In genomic region chr15:40104865-40105516, GRCh38 we compare ENCODE assay signal across 8 cellular contexts. TPM values are rescaled to one million over a fixed set of nuclear protein-coding genes. Genes with fewer than 3 reads are reported as not detected.
DNase-seq lines count a peak whose midpoint lies in the region; ATAC-seq, FAIRE-seq and TF ChIP-seq lines count a peak whose summit lies in the region.

No MANE protein-coding gene starts in this region.

- H3K9me3 Mint-ChIP-seq in activated T-helper 1 cell treated with anti-CD3 and anti-CD28 coated beads, Interleukin-12 subunit alpha, Interleukin-12 subunit beta, Interleukin-2, Interleukin-4 antibody, amounts not matched to agents 30 ng/mL and 10 ng/mL and 1 ng/mL, durations not matched to agents 14 hours and 24 hours and 36 hours = no peaks in the 10 kb centered on the region
- H3K9me3 Mint-ChIP-seq in natural killer cell = no peaks in the 10 kb centered on the region
- H3K9me3 Mint-ChIP-seq in stimulated activated naive B cell treated with anti-CD40 and anti-IgM and Interleukin-4, amounts not matched to agents 10 μg/mL and 1 μg/mL and 100 μg/mL, for 72 hours = no peaks in the 10 kb centered on the region

- TF ChIP-seq RAD21 in A549 (conservative IDR thresholded peaks at IDR 0.05 in 1 of 2, IDR thresholded peaks at IDR 0.05 in 1 of 2) = peak; percentile 41 to 52

- peak overlapping the region; percentile 56 for H3K4me3 Mint-ChIP-seq in activated T-helper 1 cell treated with anti-CD3 and anti-CD28 coated beads, Interleukin-12 subunit alpha, Interleukin-12 subunit beta, Interleukin-2, Interleukin-4 antibody, amounts not matched to agents 30 ng/mL and 10 ng/mL and 1 ng/mL, durations not matched to agents 14 hours and 24 hours and 36 hours
- H3K4me3 Mint-ChIP-seq in natural killer cell = peak overlapping the region; percentile 63
- H3K4me3 Mint-ChIP-seq in stimulated activated naive B cell treated with anti-CD40 and anti-IgM and Interleukin-4, amounts not matched to agents 10 μg/mL and 1 μg/mL and 100 μg/mL, for 72 hours = peak overlapping the region; percentile 80 to 96

- no peak for TF ChIP-seq EP300 in A549 (IDR thresholded peaks at IDR 0.05)

- DNase-seq in A549 (ENCODE audit: low read depth in 1 of 2, low spot score in 1 of 2) = peak; percentile 69 to 78
- DNase-seq in LHCN-M2 (ENCODE audit: low read depth) = peak; percentile 85
- peak; percentile 53 for DNase-seq in RCC 7860 (ENCODE audit: low spot score)
- DNase-seq in activated T-helper 1 cell treated with anti-CD3 and anti-CD28 coated beads, Interleukin-12 subunit alpha, Interleukin-12 subunit beta, Interleukin-2, Interleukin-4 antibody, amounts not matched to agents 30 ng/mL and 10 ng/mL and 1 ng/mL, durations not matched to agents 14 hours and 24 hours and 36 hours (ENCODE audit: low spot score) = peak; percentile 64
- peak; percentile 78 for DNase-seq in fibroblast of mammary gland (ENCODE audit: low read depth)
- DNase-seq in natural killer cell = peak; percentile 71
- DNase-seq in stimulated activated naive B cell treated with anti-CD40 and anti-IgM and Interleukin-4, amounts not matched to agents 10 μg/mL and 1 μg/mL and 100 μg/mL, for 72 hours = peak; percentile 81

- H3K9me3 ChIP-seq in A549 = no peaks in the 10 kb centered on the region

- CTCF ChIA-PET in A549 (lab: Yijun Ruan, JAX) = interaction anchor here (0.6 to 14.6 kb wide), 42 partner anchors 8 to 185 kb away, joined by 3 to 174 read pairs (median 6); partner anchors contain the start of genes BUB1B and SRP14

- peaks cover 78% of the 10 kb centered on the region for H3K4me1 Mint-ChIP-seq in activated T-helper 1 cell treated with anti-CD3 and anti-CD28 coated beads, Interleukin-12 subunit alpha, Interleukin-12 subunit beta, Interleukin-2, Interleukin-4 antibody, amounts not matched to agents 30 ng/mL and 10 ng/mL and 1 ng/mL, durations not matched to agents 14 hours and 24 hours and 36 hours (ENCODE audit: low read depth)
- H3K4me1 Mint-ChIP-seq in natural killer cell = peaks cover 33 to 42% of the 10 kb centered on the region in 2 donors
- H3K4me1 Mint-ChIP-seq in stimulated activated naive B cell treated with anti-CD40 and anti-IgM and Interleukin-4, amounts not matched to agents 10 μg/mL and 1 μg/mL and 100 μg/mL, for 72 hours = peaks cover 72 to 84% of the 10 kb centered on the region in 2 donors

- peaks cover 50% of the 10 kb centered on the region for H3K4me1 ChIP-seq in A549

- H3K27ac Mint-ChIP-seq in activated T-helper 1 cell treated with anti-CD3 and anti-CD28 coated beads, Interleukin-12 subunit alpha, Interleukin-12 subunit beta, Interleukin-2, Interleukin-4 antibody, amounts not matched to agents 30 ng/mL and 10 ng/mL and 1 ng/mL, durations not matched to agents 14 hours and 24 hours and 36 hours = peak overlapping the region; percentile 87
- H3K27ac Mint-ChIP-seq in natural killer cell = peak overlapping the region; percentile 34 to 77
- peak overlapping the region; percentile 93 for H3K27ac Mint-ChIP-seq in stimulated activated naive B cell treated with anti-CD40 and anti-IgM and Interleukin-4, amounts not matched to agents 10 μg/mL and 1 μg/mL and 100 μg/mL, for 72 hours

- WGBS in A549 (ENCODE audit: missing lambda C conversion rate) = 7% methylated on average over 16 of the region's 16 CpGs

- H3K27ac ChIP-seq in A549 = peak overlapping the region; percentile 47 to 63

- ATAC-seq in A549 (peak; percentile 62 to 82), GM18867 (IDR thresholded peaks at IDR 0.05; ENCODE audit: unreplicated experiment) (peak; percentile 20), natural killer cell (peak; percentile 48 to 66 (median 48))
- peak; percentile 33 to 36 for ATAC-seq in stimulated activated naive B cell treated with anti-CD40 and anti-IgM and Interleukin-4, amounts not matched to agents 10 μg/mL and 1 μg/mL and 100 μg/mL, for 72 hours (replicated peaks)

- TF ChIP-seq CTCF in A549 (IDR thresholded peaks at IDR 0.05) (peak; percentile 70), fibroblast of mammary gland (conservative IDR thresholded peaks at IDR 0.05; ENCODE audit: control insufficient read depth, insufficient read depth, low read depth, low read length) (peak; percentile 85), natural killer cell (IDR thresholded peaks at IDR 0.05) (peak; percentile 96)

- peak overlapping the region; percentile 76 for H3K4me2 ChIP-seq in A549

- intact Hi-C loops in activated T-helper 1 cell treated with anti-CD3 and anti-CD28 coated beads, Interleukin-12 subunit alpha, Interleukin-12 subunit beta, Interleukin-2, Interleukin-4 antibody, amounts not matched to agents 30 ng/mL and 10 ng/mL and 1 ng/mL, durations not matched to agents 14 hours and 24 hours and 36 hours (cut with micrococcal nuclease) = loop anchor here (1.0 to 10.0 kb wide), 6 partner anchors 60 to 1420 kb away; partner anchors contain the start of genes BAHD1, EIF2AK4 and INAFM2
- intact Hi-C loops in natural killer cell (cut with micrococcal nuclease) = loop anchor here (5.0 kb wide), 1 partner anchor 58 kb away; no protein-coding TSS in a partner anchor

- H3K4me3 ChIP-seq in A549 (no peak overlapping the region), fibroblast of mammary gland (ENCODE audit: control insufficient read depth, low read depth, low read length) (no peak overlapping the region)

- TF ChIP-seq POLR2A in A549 (IDR thresholded peaks at IDR 0.05; ENCODE audit: low read length) = no peak

- peaks cover 2% of the 10 kb centered on the region for H3K27me3 Mint-ChIP-seq in activated T-helper 1 cell treated with anti-CD3 and anti-CD28 coated beads, Interleukin-12 subunit alpha, Interleukin-12 subunit beta, Interleukin-2, Interleukin-4 antibody, amounts not matched to agents 30 ng/mL and 10 ng/mL and 1 ng/mL, durations not matched to agents 14 hours and 24 hours and 36 hours (ENCODE audit: insufficient read depth)
- H3K27me3 Mint-ChIP-seq in natural killer cell (ENCODE audit: low read depth in 2 of 2) = peaks cover 0 to 5% of the 10 kb centered on the region in 2 donors
- H3K27me3 Mint-ChIP-seq in stimulated activated naive B cell treated with anti-CD40 and anti-IgM and Interleukin-4, amounts not matched to agents 10 μg/mL and 1 μg/mL and 100 μg/mL, for 72 hours = no peaks in the 10 kb centered on the region

- peaks cover 18% of the 10 kb centered on the region for H3K36me3 Mint-ChIP-seq in activated T-helper 1 cell treated with anti-CD3 and anti-CD28 coated beads, Interleukin-12 subunit alpha, Interleukin-12 subunit beta, Interleukin-2, Interleukin-4 antibody, amounts not matched to agents 30 ng/mL and 10 ng/mL and 1 ng/mL, durations not matched to agents 14 hours and 24 hours and 36 hours (ENCODE audit: low read depth)
- no peaks in the 10 kb centered on the region for H3K36me3 Mint-ChIP-seq in natural killer cell
- H3K36me3 Mint-ChIP-seq in stimulated activated naive B cell treated with anti-CD40 and anti-IgM and Interleukin-4, amounts not matched to agents 10 μg/mL and 1 μg/mL and 100 μg/mL, for 72 hours = peaks cover 51% of the 10 kb centered on the region in 2 donors

- POLR2A ChIA-PET in A549 (lab: Yijun Ruan, JAX) = no interaction called here

- FAIRE-seq in A549 (lab: Jason Lieb, UNC) (no peak), RCC 7860 (lab: Jason Lieb, UNC) (no peak)

TF ChIP-seq in A549, 52 proteins besides CTCF, POLR2A, EP300 and RAD21 (continues in another document):
- TF ChIP-seq E2F6 (IDR thresholded peaks at IDR 0.05; ENCODE audit: borderline replicate concordance, low read depth) (peak; percentile 80; the same call in 1 of the 2 replicates), HOXB13 (CRISPR knock-in tag; IDR thresholded peaks at IDR 0.05; ENCODE audit: low read depth) (no peak), HDAC2 (IDR thresholded peaks at IDR 0.05) (no peak), CBX8 (IDR thresholded peaks at IDR 0.05) (no peak), NR3C1 (IDR thresholded peaks at IDR 0.05) (no peak), USF2 (IDR thresholded peaks at IDR 0.05) (no peak), SMC3 (IDR thresholded peaks at IDR 0.05) (peak; percentile 51; the same call in 2 of the 3 replicates), CEBPB (IDR thresholded peaks at IDR 0.05) (no peak)

RNA-seq across cellular contexts. Expression of gene BMF, which starts 3.7 kb away (rescaled TPM):
- polyA plus RNA-seq in A549 (2011; rRNA removed) (1.4 and 2.1 TPM in 2 replicates), A549 (2017; fragmentation: RNase III; extraction: RNeasy Plus Mini Kit Qiagen cat#74134 plus additional on column Dnase treatment) (0.39 to 1.6 TPM (median 1.3 TPM) in 3 replicates)
- polyA plus RNA-seq in A549 (2012; cell fraction: cytosol; rRNA removed) = 0.49 and 0.76 TPM in 2 replicates
- 2.0 and 2.5 TPM in 2 replicates for polyA plus RNA-seq in A549 (2012; cell fraction: nucleus; rRNA removed)
- 2.9 and 3.1 TPM in 2 replicates for polyA minus RNA-seq in A549 (2011; rRNA and poly(A)+ RNA removed)
- total RNA-seq in LHCN-M2 (2014; rRNA removed) (3.3 and 8.7 TPM in 2 replicates), natural killer cell (10 to 100 TPM in 1 of 3 donors, 1 to 10 TPM in 2; 7.6 to 10.5 (median 9.8) TPM)
- 4.0 TPM for polyA plus RNA-seq in LHCN-M2 (2012)
- 10.1 and 16.5 TPM in 2 replicates for total RNA-seq in activated T-helper 1 cell treated with anti-CD3 and anti-CD28 coated beads, Interleukin-12 subunit alpha, Interleukin-12 subunit beta, Interleukin-2, Interleukin-4 antibody, amounts not matched to agents 30 ng/mL and 10 ng/mL and 1 ng/mL, durations not matched to agents 14 hours and 24 hours and 36 hours

RNA-seq across cellular contexts. Expression of gene BUB1B, which starts 55.9 kb away (rescaled TPM):
- polyA plus RNA-seq in A549 (2011; rRNA removed) = 37.5 and 42.2 TPM in 2 replicates
- 13.8 and 13.9 TPM in 2 replicates for polyA plus RNA-seq in A549 (2012; cell fraction: cytosol; rRNA removed)
- 26.0 and 45.2 TPM in 2 replicates for polyA plus RNA-seq in A549 (2012; cell fraction: nucleus; rRNA removed)
- 35.0 to 50.2 TPM (median 42.6 TPM) in 3 replicates for polyA plus RNA-seq in A549 (2017; fragmentation: RNase III; extraction: RNeasy Plus Mini Kit Qiagen cat#74134 plus additional on column Dnase treatment)
- 12.2 and 13.2 TPM in 2 replicates for polyA minus RNA-seq in A549 (2011; rRNA and poly(A)+ RNA removed)
- 63.2 and 72.7 TPM in 2 replicates for total RNA-seq in LHCN-M2 (2014; rRNA removed)
- polyA plus RNA-seq in LHCN-M2 (2012) = 16.0 TPM
- total RNA-seq in activated T-helper 1 cell treated with anti-CD3 and anti-CD28 coated beads, Interleukin-12 subunit alpha, Interleukin-12 subunit beta, Interleukin-2, Interleukin-4 antibody, amounts not matched to agents 30 ng/mL and 10 ng/mL and 1 ng/mL, durations not matched to agents 14 hours and 24 hours and 36 hours = 71.0 and 76.1 TPM in 2 replicates
- 1 to 10 TPM in 2 of 3 donors, under 1 TPM in 1; 0.75 to 2.4 (median 1.9) TPM for total RNA-seq in natural killer cell

Comparison
In these comparisons a context has a peak if more than half of its experiments do, and no peak if none do; other contexts are left out.
1. ATAC-seq: peak in every context shown above with its lines; median percentile 72 in A549; 48 in natural killer cell; 34 in stimulated activated naive B cell treated with anti-CD40 and anti-IgM and Interleukin-4, amounts not matched to agents 10 μg/mL and 1 μg/mL and 100 μg/mL, for 72 hours; 20 in GM18867.
2. RNA of gene BUB1B, which starts 55.9 kb away (total RNA-seq): 71.0 to 76.1 TPM in activated T-helper 1 cell treated with anti-CD3 and anti-CD28 coated beads, Interleukin-12 subunit alpha, Interleukin-12 subunit beta, Interleukin-2, Interleukin-4 antibody, amounts not matched to agents 30 ng/mL and 10 ng/mL and 1 ng/mL, durations not matched to agents 14 hours and 24 hours and 36 hours and 63.2 to 72.7 TPM in LHCN-M2; 0.75 to 2.4 TPM in natural killer cell; every median in the first group is over 10 times any median in the second.
3. Peak in every context shown above with its lines, with median percentiles within 50 percentile points of each other: DNase-seq, CTCF ChIP-seq, H3K27ac Mint-ChIP-seq and H3K4me3 Mint-ChIP-seq.